Comparison of ENCODE assay signal across 17 cellular contexts in the genomic region with DNA sequence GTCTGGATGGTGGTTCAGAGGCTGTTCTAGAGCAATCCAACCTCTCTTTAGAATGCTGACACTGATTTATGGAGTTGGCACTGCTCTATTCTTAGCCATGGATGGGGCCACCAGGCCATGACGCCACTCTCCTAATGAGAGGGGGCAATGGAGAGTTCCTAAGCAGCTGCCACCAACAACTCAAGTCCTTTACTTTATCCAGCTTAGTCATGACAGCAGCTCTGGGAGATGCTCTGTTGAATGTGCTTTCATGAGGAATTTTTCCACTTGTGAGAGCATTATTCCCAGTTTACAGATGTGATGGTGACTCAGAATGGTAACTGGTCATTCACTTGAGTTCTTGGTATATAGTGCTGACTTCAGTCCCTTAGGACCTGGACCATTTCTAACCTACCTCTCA.
DNase-seq lines count a peak whose midpoint lies in the region; ATAC-seq and FAIRE-seq lines count a peak whose summit lies in the region.
"Had no signal": no experiment of that assay in that cellular context is flagged by ENCODE, and none has a peak within 500 bp of the region (broad histone marks: within the 10 kb centered on the region; RNA-seq: fewer than 3 reads in every experiment).

No MANE protein-coding gene starts in this region.

- peak; percentile 38 for FAIRE-seq in islet of Langerhans (lab: Jason Lieb, UNC)
- FAIRE-seq: A204.1 had no signal

- ATAC-seq in HG02571 (IDR thresholded peaks at IDR 0.05; ENCODE audit: unreplicated experiment), result no peak

- peak; percentile 27 for DNase-seq in NCI-H82 (lab: John Stamatoyannopoulos, UW)
- no peak for DNase-seq in NCI-H82 treated with DMSO at 0.1 percent for 48 hours (lab: John Stamatoyannopoulos, UW; ENCODE audit: unreplicated experiment)
- peak; percentile 82 for DNase-seq in SHP77 treated with DMSO at 0.1 percent for 48 hours (lab: John Stamatoyannopoulos, UW)
- DNase-seq in NCI-H2081 (lab: John Stamatoyannopoulos, UW), result no peak
- no peak for DNase-seq in dermis blood vessel endothelial cell
- DNase-seq in NCI-H1436 (lab: John Stamatoyannopoulos, UW), result no peak
- DNase-seq: C1 segment of cervical spinal cord, DMS 273 treated with DMSO at 0.1 percent for 48 hours, NCI-H1417 treated with DMSO at 0.1 percent for 48 hours, NCI-H2029, NCI-H2171 treated with DMSO at 0.1 percent for 48 hours, NCI-H446 treated with DMSO at 0.1 percent for 48 hours, Peyer's patch, SIG-M5 had no signal

Comparison
In these comparisons a context has a peak if more than half of its experiments do, and no peak if none do; other contexts are left out.
1. DNase-seq: peak in NCI-H82 (single experiment) and SHP77 treated with DMSO at 0.1 percent for 48 hours (single experiment); none in NCI-H82 treated with DMSO at 0.1 percent for 48 hours (single experiment), NCI-H2081 (0 of 2), dermis blood vessel endothelial cell (single experiment) and NCI-H1436 (single experiment).